28 cellular contexts compared by ENCODE assay signal in genomic region chr2:233686967-233687366, GRCh38.
"Had no signal": no experiment of that assay in that cellular context is flagged by ENCODE, and none has a peak within 500 bp of the region (broad histone marks: within the 10 kb centered on the region; RNA-seq: fewer than 3 reads in every experiment).

No MANE protein-coding gene starts in this region.

- H3K36me3 ChIP-seq: brain microvascular endothelial cell, WERI-Rb-1 had no signal

- H3K9ac ChIP-seq: KMS-11 had no signal

- ATAC-seq: activated CD8-positive, alpha-beta memory T cell treated with anti-CD3 and anti-CD28 coated beads, Interleukin-2, amount 10 ng/mL, durations not matched to agents 7 days and 5 days; activated naive CD8-positive, alpha-beta T cell treated with anti-CD3 and anti-CD28 coated beads, Interleukin-2, amount 50 U/mL, for 24 hours had no signal

- H3K27ac ChIP-seq: brain microvascular endothelial cell, KMS-11, SK-N-MC, WERI-Rb-1 had no signal

- DNase-seq: activated CD4-positive, alpha-beta memory T cell treated with anti-CD3 and anti-CD28 coated beads, Interleukin-2, amount 10 ng/mL, durations not matched to agents 7 days and 5 days; activated CD4-positive, alpha-beta T cell treated with anti-CD3 and anti-CD28 coated beads for 1 hour; activated CD4-positive, alpha-beta T cell treated with anti-CD3 and anti-CD28 coated beads for 48 hours; activated CD4-positive, CD25-positive, alpha-beta regulatory T cell; activated CD8-positive, alpha-beta memory T cell treated with anti-CD3 and anti-CD28 coated beads for 24 hours; activated CD8-positive, alpha-beta memory T cell treated with anti-CD3 and anti-CD28 coated beads, Interleukin-2, amount 10 ng/mL, durations not matched to agents 7 days and 5 days; activated CD8-positive, alpha-beta memory T cell treated with anti-CD3 and anti-CD28 coated beads, Interleukin-2, amount 50 U/mL, for 48 hours; activated effector memory CD4-positive, alpha-beta T cell treated with Interleukin-2 at 50 U/mL for 16 hours; activated naive CD4-positive, alpha-beta T cell treated with anti-CD3 and anti-CD28 coated beads, Interleukin-2, amount 10 ng/mL, durations not matched to agents 7 days and 5 days; activated naive CD8-positive, alpha-beta T cell treated with anti-CD3 and anti-CD28 coated beads, Interleukin-2, amount 50 U/mL, for 24 hours; activated T-cell treated with anti-CD3 and anti-CD28 coated beads, Interleukin-2, amount 50 U/mL, for 48 hours; anterior cingulate cortex; brain microvascular endothelial cell; central memory CD4-positive, alpha-beta T cell; NCI-H1105; NCI-H1436; NCI-H1694 treated with DMSO at 0.1 percent for 48 hours; NCI-H2029; NCI-H345; NCI-H526; NCI-H748 treated with DMSO at 0.1 percent for 48 hours; NK-92 treated with Interleukin-12 subunit alpha and Interleukin-12 subunit beta, amount 100 ng/mL, for 24 hours; OCI-M1; Right ventricle myocardium superior; T1000; WERI-Rb-1 had no signal

- H3K4me3 ChIP-seq: SK-N-MC had no signal

- H3K27me3 ChIP-seq: brain microvascular endothelial cell had no signal

- H3K4me2 ChIP-seq: KMS-11 had no signal
